In the genomic region with DNA sequence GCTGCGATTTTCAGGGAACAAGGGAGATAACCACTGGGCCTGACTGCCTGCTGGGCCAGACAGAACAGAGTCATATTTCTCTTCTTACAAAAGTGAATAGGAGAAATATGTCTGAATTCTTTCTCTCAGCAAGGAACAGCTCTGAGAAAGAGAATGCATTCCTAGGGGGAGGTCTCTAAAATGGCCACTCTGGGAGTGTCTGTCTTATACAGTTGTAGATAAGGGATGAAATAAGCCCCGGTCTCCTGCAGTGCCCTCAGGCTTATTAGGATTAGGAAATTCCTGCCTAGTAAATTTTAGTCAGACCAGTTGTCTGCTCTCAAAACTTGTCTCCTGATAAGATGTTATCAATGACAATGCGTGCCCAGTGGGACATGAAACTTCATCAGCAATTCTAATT, we compare ENCODE assay signal across 2 cellular contexts.
A peak's percentile ranks its signal among the peaks of the same experiment; 100 is the strongest.
TF ChIP-seq lines count a peak whose summit lies in the region.

No MANE protein-coding gene starts in this region.

TF ChIP-seq in HCT116, 20 proteins besides CTCF, POLR2A, EP300 and RAD21:
- peak; percentile 93 for TF ChIP-seq CBX3 (IDR thresholded peaks at IDR 0.05; ENCODE audit: low read depth)

TF ChIP-seq in K562, 482 proteins besides CTCF, POLR2A, EP300 and RAD21:
- peak; percentile 87 for TF ChIP-seq CBX5 (IDR thresholded peaks at IDR 0.05; ENCODE audit: borderline replicate concordance, low read depth)
- peak; percentile 61; the same call in 1 of the 2 replicates for TF ChIP-seq TRIM28 (IDR thresholded peaks at IDR 0.05)
- 0 out of 3 replicates have a peak, but pooled peaks of 1 of the 2 experiments have one; percentile 37 for TF ChIP-seq CBX3 (IDR thresholded peaks at IDR 0.05; ENCODE audit: borderline replicate concordance in 1 of 2, low read length in 2 of 2)
- 0 out of 2 replicates have a peak, but pooled peaks have one; percentile 57 for TF ChIP-seq CBX1 (IDR thresholded peaks at IDR 0.05; ENCODE audit: low read depth)
